ENCODE assay signal across 1 cellular context in genomic region chr17:82487898-82488297, GRCh38.
TF ChIP-seq lines count a peak whose summit lies in the region.

No MANE protein-coding gene starts in this region.

TF ChIP-seq in K562, 482 proteins besides CTCF, POLR2A, EP300 and RAD21:
- TF ChIP-seq POLR2G (IDR thresholded peaks at IDR 0.05; ENCODE audit: low read depth, low read length) (peak; percentile 62), NRF1 (conservative IDR thresholded peaks at IDR 0.05 in 1 of 2, IDR thresholded peaks at IDR 0.05 in 1 of 2) (0 out of 4 replicates have a peak, but pooled peaks of 1 of the 2 experiments have one; percentile 16), RBM22 (IDR thresholded peaks at IDR 0.05; ENCODE audit: low read depth, low read length, poor library complexity, severe bottlenecking) (peak; percentile 21), TARDBP (IDR thresholded peaks at IDR 0.05) (no peak)
